Comparison of ENCODE assay signal across 1 cellular context in genomic region chr2:85893428-85894258, GRCh38.
TF ChIP-seq lines count a peak whose summit lies in the region.

No MANE protein-coding gene starts in this region.

TF ChIP-seq in GM23338, 12 proteins besides CTCF, POLR2A, EP300 and RAD21 (continued from another document):
- TF ChIP-seq REST (IDR thresholded peaks at IDR 0.05; ENCODE audit: unreplicated experiment) (no peak), STAT1 (IDR thresholded peaks at IDR 0.05; ENCODE audit: unreplicated experiment) (no peak), ZNF462 (CRISPR knock-in tag; IDR thresholded peaks at IDR 0.05) (no peak)
